ENCODE assay signal across 16 cellular contexts in genomic region chr12:68480526-68480925, GRCh38.
A peak's percentile ranks its signal among the peaks of the same experiment; 100 is the strongest.
DNase-seq lines count a peak whose midpoint lies in the region; ATAC-seq, FAIRE-seq and TF ChIP-seq lines count a peak whose summit lies in the region.
"Had no signal": no experiment of that assay in that cellular context is flagged by ENCODE, and none has a peak within 500 bp of the region (broad histone marks: within the 10 kb centered on the region; RNA-seq: fewer than 3 reads in every experiment).

No MANE protein-coding gene starts in this region.

- intact Hi-C loops in A673 (cut with micrococcal nuclease; ENCODE audit: unreplicated experiment) = no loop called here

- H3K9me3 ChIP-seq in SK-N-SH (no peaks in the 10 kb centered on the region), A673 (ENCODE audit: low read depth, low read length, poor library complexity, severe bottlenecking) (no peaks in the 10 kb centered on the region)
- H3K9me3 ChIP-seq: thyroid gland had no signal

- H3K9ac ChIP-seq in SK-N-SH = no peak overlapping the region

- H3K4me3 ChIP-seq in SK-N-SH (ENCODE audit: low read depth in 2 of 2, low read length in 1 of 2) = no peak overlapping the region
- no peak overlapping the region for H3K4me3 ChIP-seq in A673 (ENCODE audit: low read depth, low read length, poor library complexity, severe bottlenecking)
- H3K4me3 ChIP-seq: thyroid gland had no signal

- peak; percentile 21 for FAIRE-seq in GM18507 (lab: Jason Lieb, UNC)

- H3K27ac ChIP-seq in SK-N-SH (ENCODE audit: low read depth in 2 of 2, low read length in 1 of 2) (peak overlapping the region; percentile 69 to 91; a peak in 2 of 4 replicates), A673 (ENCODE audit: low read depth, low read length, poor library complexity, severe bottlenecking) (no peak overlapping the region)
- H3K27ac ChIP-seq: 22Rv1 had no signal

- H3K4me3 Mint-ChIP-seq in activated T-helper 17 cell treated with anti-CD3 and anti-CD28 coated beads, Interleukin-2, amount 50 U/mL, for 72 hours = peak overlapping the region; percentile 69
- H3K4me3 Mint-ChIP-seq in osteocyte (ENCODE audit: unreplicated experiment) = no peak overlapping the region
- H3K4me3 Mint-ChIP-seq in HFFc6 = no peak overlapping the region
- H3K4me3 Mint-ChIP-seq: H9, neural crest cell, WTC11 had no signal

- CTCF ChIA-PET in SK-N-SH (lab: Yijun Ruan, JAX) (interaction anchor here (1.0 kb wide), 1 partner anchor 9 kb away, joined by 3 read pairs; no protein-coding TSS in a partner anchor), A673 (lab: Charles Lee) (no interaction called here)

- H3K9me2 ChIP-seq in SK-N-SH = no peaks in the 10 kb centered on the region

- TF ChIP-seq RAD21 in SK-N-SH (IDR thresholded peaks at IDR 0.05; ENCODE audit: low read length) = no peak

- TF ChIP-seq CTCF in SK-N-SH (IDR thresholded peaks at IDR 0.05) (no peak), osteocyte (IDR thresholded peaks at IDR 0.05) (no peak), A673 (conservative IDR thresholded peaks at IDR 0.05; ENCODE audit: low read depth, low read length) (no peak), HFFc6 (IDR thresholded peaks at IDR 0.05) (no peak)

- H3K36me3 Mint-ChIP-seq in activated T-helper 17 cell treated with anti-CD3 and anti-CD28 coated beads, Interleukin-2, amount 50 U/mL, for 72 hours (ENCODE audit: low read depth) = peaks cover 13% of the 10 kb centered on the region
- no peaks in the 10 kb centered on the region for H3K36me3 Mint-ChIP-seq in osteocyte (ENCODE audit: unreplicated experiment)
- peaks cover 5% of the 10 kb centered on the region for H3K36me3 Mint-ChIP-seq in HFFc6 (ENCODE audit: low read depth)

- no peak overlapping the region for H3K4me2 ChIP-seq in SK-N-SH

- H3K4me1 Mint-ChIP-seq in activated T-helper 17 cell treated with anti-CD3 and anti-CD28 coated beads, Interleukin-2, amount 50 U/mL, for 72 hours = peaks cover 38% of the 10 kb centered on the region
- H3K4me1 Mint-ChIP-seq in osteocyte (ENCODE audit: unreplicated experiment) (peaks cover 51% of the 10 kb centered on the region), HFFc6 (ENCODE audit: low read depth) (peaks cover 69% of the 10 kb centered on the region)

- no peaks in the 10 kb centered on the region for H3K79me2 ChIP-seq in SK-N-SH (ENCODE audit: insufficient read depth)

- H3K4me1 ChIP-seq in SK-N-SH (ENCODE audit: control insufficient read depth in 1 of 2, insufficient read depth in 2 of 2, low read depth in 1 of 2, low read length in 1 of 2) = peaks cover 5 to 37% of the 10 kb centered on the region in 2 experiments
- peaks cover 24% of the 10 kb centered on the region for H3K4me1 ChIP-seq in A673 (ENCODE audit: insufficient read depth, low read length, poor library complexity, severe bottlenecking)

- DNase-seq in SK-N-SH (no peak), GM18507 (ENCODE audit: extremely low spot score, insufficient read length, low read depth) (no peak), osteocyte (ENCODE audit: extremely low spot score, unreplicated experiment) (no peak), A673 (ENCODE audit: low spot score) (no peak), HFFc6 (no peak)
- DNase-seq in stimulated activated CD4-positive, alpha-beta T cell treated with anti-CD3 and anti-CD28 coated beads, Interleukin-4, amount 100 ng/mL, for 1 hour = no peak
- DNase-seq: CD4-positive, alpha-beta memory T cell; glutamatergic neuron; H9; NCI-H1048; thyroid gland had no signal

- no peaks in the 10 kb centered on the region for H4K20me1 ChIP-seq in SK-N-SH (ENCODE audit: insufficient read depth)

- H3F3A ChIP-seq in SK-N-SH (replicated peaks; ENCODE audit: insufficient read depth) = peaks cover 23% of the 10 kb centered on the region

- H3K9me3 Mint-ChIP-seq in activated T-helper 17 cell treated with anti-CD3 and anti-CD28 coated beads, Interleukin-2, amount 50 U/mL, for 72 hours = no peaks in the 10 kb centered on the region
- H3K9me3 Mint-ChIP-seq in osteocyte (ENCODE audit: unreplicated experiment) = peaks cover 3% of the 10 kb centered on the region
- H3K9me3 Mint-ChIP-seq in HFFc6 = no peaks in the 10 kb centered on the region
- H3K9me3 Mint-ChIP-seq: neural crest cell had no signal

- no peak for ATAC-seq in SK-N-SH treated with all-trans-retinoic acid at 6 μM for 48 hours
- ATAC-seq in activated T-helper 17 cell treated with anti-CD3 and anti-CD28 coated beads, Interleukin-2, amount 50 U/mL, for 72 hours (replicated peaks) = peak; percentile 63
- ATAC-seq: WTC11 had no signal

- no peaks in the 10 kb centered on the region for H3K27me3 ChIP-seq in SK-N-SH (ENCODE audit: insufficient read depth)
- no peaks in the 10 kb centered on the region for H3K27me3 ChIP-seq in A673 (replicated peaks; ENCODE audit: insufficient read depth, low read depth, low read length, poor library complexity)
- H3K27me3 ChIP-seq: thyroid gland had no signal

- POLR2A ChIA-PET in SK-N-SH (lab: Yijun Ruan, JAX) = no interaction called here
- POLR2A ChIA-PET in A673 (lab: Charles Lee; ENCODE audit: low non-redundant PET) = no interaction called here

- TF ChIP-seq EP300 in SK-N-SH (IDR thresholded peaks at IDR 0.05; ENCODE audit: borderline replicate concordance in 1 of 2, low read depth in 1 of 2, low read length in 1 of 2) = no peak

- H2AFZ ChIP-seq in SK-N-SH (ENCODE audit: low read depth) = no peak overlapping the region

- no peaks in the 10 kb centered on the region for H3K36me3 ChIP-seq in SK-N-SH (replicated peaks in 1 of 2; ENCODE audit: control insufficient read depth in 1 of 2, insufficient read depth in 2 of 2, low read length in 1 of 2)
- H3K36me3 ChIP-seq in A673 (ENCODE audit: insufficient read depth, low read length, poor library complexity, severe bottlenecking) = no peaks in the 10 kb centered on the region
- H3K36me3 ChIP-seq: thyroid gland had no signal

- no peaks in the 10 kb centered on the region for H3K27me3 Mint-ChIP-seq in activated T-helper 17 cell treated with anti-CD3 and anti-CD28 coated beads, Interleukin-2, amount 50 U/mL, for 72 hours
- H3K27me3 Mint-ChIP-seq in osteocyte (ENCODE audit: unreplicated experiment) (no peaks in the 10 kb centered on the region), HFFc6 (ENCODE audit: insufficient read depth) (peaks cover 4% of the 10 kb centered on the region)
- H3K27me3 Mint-ChIP-seq: CD4-positive, alpha-beta memory T cell had no signal

- no TSS peak for BruUV-seq in A673 (replicated peaks; lab: Mats Ljungman, UMichigan)

- H3K27ac Mint-ChIP-seq in activated T-helper 17 cell treated with anti-CD3 and anti-CD28 coated beads, Interleukin-2, amount 50 U/mL, for 72 hours = peak overlapping the region; percentile 97
- H3K27ac Mint-ChIP-seq in osteocyte (ENCODE audit: unreplicated experiment) (peak overlapping the region; percentile 68), HFFc6 (no peak overlapping the region)
- H3K27ac Mint-ChIP-seq: H9, WTC11 had no signal

TF ChIP-seq in SK-N-SH, 30 proteins besides CTCF, POLR2A, EP300 and RAD21 (continues in another document):
- TF ChIP-seq REST (IDR thresholded peaks at IDR 0.05; ENCODE audit: low read depth, low read length) (no peak), FOXJ3 (CRISPR knock-in tag; IDR thresholded peaks at IDR 0.05) (no peak)

TF ChIP-seq in SK-N-SH treated with all-trans-retinoic acid at 6 μM for 48 hours, 23 proteins besides CTCF, POLR2A, EP300 and RAD21 (continues in another document):
- TF ChIP-seq, protein P1, sequence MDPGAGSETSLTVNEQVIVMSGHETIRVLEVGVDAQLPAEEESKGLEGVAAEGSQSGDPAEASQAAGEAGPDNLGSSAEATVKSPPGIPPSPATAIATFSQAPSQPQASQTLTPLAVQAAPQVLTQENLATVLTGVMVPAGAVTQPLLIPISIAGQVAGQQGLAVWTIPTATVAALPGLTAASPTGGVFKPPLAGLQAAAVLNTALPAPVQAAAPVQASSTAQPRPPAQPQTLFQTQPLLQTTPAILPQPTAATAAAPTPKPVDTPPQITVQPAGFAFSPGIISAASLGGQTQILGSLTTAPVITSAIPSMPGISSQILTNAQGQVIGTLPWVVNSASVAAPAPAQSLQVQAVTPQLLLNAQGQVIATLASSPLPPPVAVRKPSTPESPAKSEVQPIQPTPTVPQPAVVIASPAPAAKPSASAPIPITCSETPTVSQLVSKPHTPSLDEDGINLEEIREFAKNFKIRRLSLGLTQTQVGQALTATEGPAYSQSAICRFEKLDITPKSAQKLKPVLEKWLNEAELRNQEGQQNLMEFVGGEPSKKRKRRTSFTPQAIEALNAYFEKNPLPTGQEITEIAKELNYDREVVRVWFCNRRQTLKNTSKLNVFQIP (CRISPR knock-in tag; IDR thresholded peaks at IDR 0.05; ENCODE audit: borderline replicate concordance, low read depth) = no peak
- TF ChIP-seq TCF4 (CRISPR knock-in tag; IDR thresholded peaks at IDR 0.05; ENCODE audit: borderline replicate concordance) (no peak), ZNF70 (CRISPR knock-in tag; IDR thresholded peaks at IDR 0.05) (no peak), TSHZ2 (CRISPR knock-in tag; IDR thresholded peaks at IDR 0.05) (no peak), ISL1 (CRISPR knock-in tag; IDR thresholded peaks at IDR 0.05) (no peak), ESRRG (CRISPR knock-in tag; IDR thresholded peaks at IDR 0.05) (no peak), SNAI2 (CRISPR knock-in tag; IDR thresholded peaks at IDR 0.05) (no peak), PPARA (CRISPR knock-in tag; IDR thresholded peaks at IDR 0.05; ENCODE audit: borderline replicate concordance) (no peak)
